In genomic region chr6:89596056-89596455, GRCh38 we compare ENCODE assay signal across 8 cellular contexts. TPM values are rescaled to one million over a fixed set of nuclear protein-coding genes. Genes with fewer than 3 reads are reported as not detected.
DNase-seq lines count a peak whose midpoint lies in the region; ATAC-seq lines count a peak whose summit lies in the region.

No MANE protein-coding gene starts in this region.

- ATAC-seq in GM18517 (IDR thresholded peaks at IDR 0.05; ENCODE audit: unreplicated experiment) (peak; percentile 88), GM21447 (IDR thresholded peaks at IDR 0.05; ENCODE audit: unreplicated experiment) (peak; percentile 93), HG03378 (IDR thresholded peaks at IDR 0.05; ENCODE audit: unreplicated experiment) (peak; percentile 94)

- DNase-seq in central memory CD4-positive, alpha-beta T cell: peak; percentile 12
- DNase-seq in NCI-H2171 treated with DMSO at 0.1 percent for 48 hours (lab: John Stamatoyannopoulos, UW): no peak
- no peak for DNase-seq in NCI-H1417 (lab: John Stamatoyannopoulos, UW)
- no peak for DNase-seq in activated gamma-delta T cell (lab: John Stamatoyannopoulos, UW)
- DNase-seq in A172 (ENCODE audit: low spot score): no peak

RNA-seq across cellular contexts. Expression of gene LYRM2, which starts 42.5 kb away (rescaled TPM):
- total RNA-seq in A172 (2014; rRNA removed; shearing (Covaris generic)): 38.3 and 40.4 TPM in 2 replicates
